ENCODE assay signal across 29 cellular contexts in genomic region chr13:90396266-90396665, GRCh38.
"Had no signal": no experiment of that assay in that cellular context is flagged by ENCODE, and none has a peak within 500 bp of the region (broad histone marks: within the 10 kb centered on the region; RNA-seq: fewer than 3 reads in every experiment).

No MANE protein-coding gene starts in this region.

- H3K27ac Mint-ChIP-seq: naive thymus-derived CD4-positive, alpha-beta T cell; nephron; stimulated activated effector memory CD8-positive, alpha-beta T cell treated with anti-CD3 and anti-CD28 coated beads, Interleukin-12 subunit alpha, Interleukin-12 subunit beta, amount 100 ng/mL, for 72 hours had no signal

- H3K4me3 ChIP-seq: dorsolateral prefrontal cortex, gastrocnemius medialis, lung, ovary, psoas muscle, sigmoid colon, stomach, tibial artery, upper lobe of left lung had no signal

- ATAC-seq: esophagus mucosa; gastrocnemius medialis; left lobe of liver; naive thymus-derived CD4-positive, alpha-beta T cell; psoas muscle; right cardiac atrium; stimulated activated effector memory CD8-positive, alpha-beta T cell treated with anti-CD3 and anti-CD28 coated beads, Interleukin-12 subunit alpha, Interleukin-12 subunit beta, amount 100 ng/mL, for 72 hours had no signal

- H3K27ac ChIP-seq: dorsolateral prefrontal cortex, epithelial cell of prostate, gastrocnemius medialis, ovary, psoas muscle, sigmoid colon, stomach, tibial artery, upper lobe of left lung had no signal

- DNase-seq: dorsolateral prefrontal cortex; effector CD4-positive, alpha-beta T cell; foreskin fibroblast; gastrocnemius medialis; head of caudate nucleus; kidney; mesenchymal stem cell; midbrain; naive thymus-derived CD4-positive, alpha-beta T cell; nucleus accumbens; ovary; posterior cingulate gyrus; psoas muscle; right cardiac atrium; sigmoid colon; stimulated activated CD4-positive, alpha-beta T cell treated with anti-CD3 and anti-CD28 coated beads, Interleukin-2, amount 100 ng/mL, for 24 hours; stimulated activated CD4-positive, alpha-beta T cell treated with anti-CD3 and anti-CD28 coated beads, Interleukin-4, amount 100 ng/mL, for 24 hours; stimulated activated naive CD4-positive, alpha-beta T cell treated with Interleukin-2 at 50 U/mL for 16 hours; stomach; tibial artery; upper lobe of left lung had no signal

- H3K4me1 ChIP-seq: gastrocnemius medialis, psoas muscle, sigmoid colon, stomach, tibial artery, upper lobe of left lung had no signal

- H3K4me3 Mint-ChIP-seq: naive thymus-derived CD4-positive, alpha-beta T cell; nephron; stimulated activated effector memory CD8-positive, alpha-beta T cell treated with anti-CD3 and anti-CD28 coated beads, Interleukin-12 subunit alpha, Interleukin-12 subunit beta, amount 100 ng/mL, for 72 hours had no signal

- H3K36me3 Mint-ChIP-seq: naive thymus-derived CD4-positive, alpha-beta T cell; stimulated activated effector memory CD8-positive, alpha-beta T cell treated with anti-CD3 and anti-CD28 coated beads, Interleukin-12 subunit alpha, Interleukin-12 subunit beta, amount 100 ng/mL, for 72 hours had no signal

- FAIRE-seq: colon, kidney, urothelium cell line had no signal

- H3K4me1 Mint-ChIP-seq: naive thymus-derived CD4-positive, alpha-beta T cell; nephron; stimulated activated effector memory CD8-positive, alpha-beta T cell treated with anti-CD3 and anti-CD28 coated beads, Interleukin-12 subunit alpha, Interleukin-12 subunit beta, amount 100 ng/mL, for 72 hours had no signal

- H3K36me3 ChIP-seq: gastrocnemius medialis, ovary, sigmoid colon, stomach, tibial artery, upper lobe of left lung had no signal

- H3K27me3 Mint-ChIP-seq: naive thymus-derived CD4-positive, alpha-beta T cell had no signal

- H3K27me3 ChIP-seq: dorsolateral prefrontal cortex, gastrocnemius medialis, ovary, sigmoid colon, stomach, tibial artery, upper lobe of left lung had no signal

- H3K9me3 ChIP-seq: gastrocnemius medialis, ovary, psoas muscle, upper lobe of left lung had no signal
